Comparison of ENCODE assay signal across 17 cellular contexts in genomic region chr7:22393825-22394458, GRCh38. TPM values are rescaled to one million over a fixed set of nuclear protein-coding genes. Genes with fewer than 3 reads are reported as not detected.
A peak's percentile ranks its signal among the peaks of the same experiment; 100 is the strongest.
DNase-seq lines count a peak whose midpoint lies in the region; ATAC-seq lines count a peak whose summit lies in the region.
"Had no signal": no experiment of that assay in that cellular context is flagged by ENCODE, and none has a peak within 500 bp of the region (broad histone marks: within the 10 kb centered on the region; RNA-seq: fewer than 3 reads in every experiment).

No MANE protein-coding gene starts in this region.

- no peak overlapping the region for H3K4me3 Mint-ChIP-seq in activated T-helper 17 cell treated with anti-CD3 and anti-CD28 coated beads, Interleukin-2, amount 50 U/mL, for 72 hours
- H3K4me3 Mint-ChIP-seq: brain; CD4-positive, CD25-positive, alpha-beta regulatory T cell had no signal

- H3K27me3 ChIP-seq in adipocyte (replicated peaks; ENCODE audit: control insufficient read depth, insufficient read depth, low read length), result peaks cover 9% of the 10 kb centered on the region
- H3K27me3 ChIP-seq: vagina had no signal

- no peak for ATAC-seq in HG03039 (IDR thresholded peaks at IDR 0.05; ENCODE audit: unreplicated experiment)
- no peak for ATAC-seq in activated T-helper 17 cell treated with anti-CD3 and anti-CD28 coated beads, Interleukin-2, amount 50 U/mL, for 72 hours (replicated peaks)
- ATAC-seq: lower lobe of right lung had no signal

- H3K4me1 Mint-ChIP-seq in activated T-helper 17 cell treated with anti-CD3 and anti-CD28 coated beads, Interleukin-2, amount 50 U/mL, for 72 hours, result no peaks in the 10 kb centered on the region
- H3K4me1 Mint-ChIP-seq: CD4-positive, CD25-positive, alpha-beta regulatory T cell had no signal

- no peak overlapping the region for H3K9ac ChIP-seq in adipocyte (ENCODE audit: low read length)

- H3K27ac ChIP-seq in temporal lobe (ENCODE audit: low read depth, low read length), result peak overlapping the region; percentile 34
- H3K27ac ChIP-seq: lower lobe of right lung, vagina had no signal

- intact Hi-C loops in head of caudate nucleus (cut with DNase I), result no loop called here

- no peaks in the 10 kb centered on the region for H3K36me3 ChIP-seq in adipocyte (ENCODE audit: control insufficient read depth, insufficient read depth, low read length, severe bottlenecking)
- H3K36me3 ChIP-seq: lower lobe of right lung, vagina had no signal

- no peaks in the 10 kb centered on the region for H3K36me3 Mint-ChIP-seq in activated T-helper 17 cell treated with anti-CD3 and anti-CD28 coated beads, Interleukin-2, amount 50 U/mL, for 72 hours (ENCODE audit: low read depth)
- H3K36me3 Mint-ChIP-seq: brain; CD4-positive, CD25-positive, alpha-beta regulatory T cell had no signal

- no peak overlapping the region for H3K27ac Mint-ChIP-seq in activated T-helper 17 cell treated with anti-CD3 and anti-CD28 coated beads, Interleukin-2, amount 50 U/mL, for 72 hours
- H3K27ac Mint-ChIP-seq: brain; CD4-positive, CD25-positive, alpha-beta regulatory T cell had no signal

- no peaks in the 10 kb centered on the region for H3K9me3 Mint-ChIP-seq in activated T-helper 17 cell treated with anti-CD3 and anti-CD28 coated beads, Interleukin-2, amount 50 U/mL, for 72 hours
- H3K9me3 Mint-ChIP-seq: brain had no signal

- peaks cover 5% of the 10 kb centered on the region for H3K4me1 ChIP-seq in adipocyte (ENCODE audit: control insufficient read depth, insufficient read depth, low read length)
- H3K4me1 ChIP-seq: lower lobe of right lung, vagina had no signal

- H3K9me3 ChIP-seq in adipocyte (ENCODE audit: control insufficient read depth, low read length), result no peaks in the 10 kb centered on the region
- H3K9me3 ChIP-seq: lower lobe of right lung, vagina had no signal

- H3K4me3 ChIP-seq in adipocyte (ENCODE audit: low read length), result no peak overlapping the region
- H3K4me3 ChIP-seq: lower lobe of right lung, vagina had no signal

- H3K27me3 Mint-ChIP-seq in activated T-helper 17 cell treated with anti-CD3 and anti-CD28 coated beads, Interleukin-2, amount 50 U/mL, for 72 hours, result peaks cover 9% of the 10 kb centered on the region
- H3K27me3 Mint-ChIP-seq: CD4-positive, CD25-positive, alpha-beta regulatory T cell had no signal

- DNase-seq in GM04504 (ENCODE audit: low read depth) (peak; percentile 9), adipocyte (ENCODE audit: low read depth) (peak; percentile 27), head of caudate nucleus (peak in 30 of 42 donors; percentile 4 to 58 (median 28)), HK-2 (ENCODE audit: unreplicated experiment) (no peak)
- DNase-seq: activated CD4-positive, CD25-positive, alpha-beta regulatory T cell; CD4-positive, CD25-positive, alpha-beta regulatory T cell; foreskin melanocyte; GF-D8; lower lobe of right lung; NCI-H187 treated with DMSO at 0.1 percent for 48 hours; stimulated activated naive CD4-positive, alpha-beta T cell treated with Interleukin-2 at 50 U/mL for 16 hours; T-helper 1 cell had no signal

RNA-seq across cellular contexts. Expression of gene RAPGEF5, which starts 37.0 kb away (rescaled TPM):
- 64.7 TPM for total RNA-seq in temporal lobe
- total RNA-seq in activated T-helper 17 cell treated with anti-CD3 and anti-CD28 coated beads, Interleukin-2, amount 50 U/mL, for 72 hours, result under 1 TPM; 0.26 to 0.56 TPM
- total RNA-seq: CD4-positive, CD25-positive, alpha-beta regulatory T cell had no signal

Comparison
In these comparisons a context has a peak if more than half of its experiments do, and no peak if none do; other contexts are left out.
1. RNA of gene RAPGEF5, which starts 37.0 kb away (total RNA-seq): 64.7 TPM in temporal lobe (single experiment); 0.26 to 0.56 TPM in activated T-helper 17 cell treated with anti-CD3 and anti-CD28 coated beads, Interleukin-2, amount 50 U/mL, for 72 hours; every median in the first group is over 10 times any median in the second.